In genomic region chr10:99874341-99875085, GRCh38 we compare ENCODE assay signal across 16 cellular contexts.
DNase-seq lines count a peak whose midpoint lies in the region; ATAC-seq and TF ChIP-seq lines count a peak whose summit lies in the region.
"Had no signal": no experiment of that assay in that cellular context is flagged by ENCODE, and none has a peak within 500 bp of the region (broad histone marks: within the 10 kb centered on the region; RNA-seq: fewer than 3 reads in every experiment).

No MANE protein-coding gene starts in this region.

- no peak for DNase-seq in GM23338 (ENCODE audit: low spot score)
- DNase-seq in HFFc6: no peak
- peak; percentile 38 for DNase-seq in endodermal cell
- DNase-seq in D341Med (ENCODE audit: low spot score): no peak
- DNase-seq in NCI-H2107 (lab: John Stamatoyannopoulos, UW): no peak
- DNase-seq in activated naive CD4-positive, alpha-beta T cell treated with anti-CD3 and anti-CD28 coated beads, Interleukin-2, amount 50 U/mL, for 72 hours (ENCODE audit: low spot score in 2 of 2): no peak
- DNase-seq: DMS 273 treated with DMSO at 0.1 percent for 48 hours, H7, NCI-H1436, NCI-H2029 treated with DMSO at 0.1 percent for 48 hours, NCI-H345, NCI-H526 treated with DMSO at 0.1 percent for 48 hours had no signal

- no peaks in the 10 kb centered on the region for H3K27me3 ChIP-seq in GM23338 (ENCODE audit: insufficient read depth)
- no peaks in the 10 kb centered on the region for H3K27me3 ChIP-seq in endodermal cell (ENCODE audit: control insufficient read depth, insufficient read depth, low read length, poor library complexity, severe bottlenecking)
- no peaks in the 10 kb centered on the region for H3K27me3 ChIP-seq in parathyroid adenoma (ENCODE audit: control insufficient read depth, insufficient read depth, low read length)
- H3K27me3 ChIP-seq: BLaER1 had no signal

- H3K4me2 ChIP-seq in GM23338: no peak overlapping the region
- H3K4me2 ChIP-seq in parathyroid adenoma (ENCODE audit: low read length): peak overlapping the region; percentile 19
- H3K4me2 ChIP-seq: BLaER1 had no signal

- H3K27ac ChIP-seq in GM23338 (ENCODE audit: low read depth): peak overlapping the region; percentile 79
- H3K27ac ChIP-seq in endodermal cell (ENCODE audit: low read depth, low read length): no peak overlapping the region
- H3K27ac ChIP-seq in parathyroid adenoma: peak overlapping the region; percentile 83
- H3K27ac ChIP-seq: BLaER1, SK-N-MC had no signal

- H3F3A ChIP-seq in GM23338 (replicated peaks; ENCODE audit: low read depth): peaks cover 33% of the 10 kb centered on the region

- H3K36me3 Mint-ChIP-seq in GM23338 (ENCODE audit: low read depth): peaks cover 43% of the 10 kb centered on the region
- peaks cover 59% of the 10 kb centered on the region for H3K36me3 Mint-ChIP-seq in HFFc6 (ENCODE audit: low read depth)
- peaks cover 48% of the 10 kb centered on the region for H3K36me3 Mint-ChIP-seq in endodermal cell (ENCODE audit: low read depth)
- H3K36me3 Mint-ChIP-seq in activated naive CD4-positive, alpha-beta T cell treated with anti-CD3 and anti-CD28 coated beads, Interleukin-2, amount 50 U/mL, for 72 hours: peaks cover 12 to 30% of the 10 kb centered on the region in 2 donors

- peak; percentile 14; the same call in 2 of the 3 replicates for ATAC-seq in GM23338
- no peak for ATAC-seq in activated naive CD4-positive, alpha-beta T cell treated with anti-CD3 and anti-CD28 coated beads, Interleukin-2, amount 50 U/mL, for 72 hours

- peaks cover 6% of the 10 kb centered on the region for H3K27me3 Mint-ChIP-seq in GM23338 (ENCODE audit: insufficient read depth, low read depth, poor library complexity)
- peaks cover 22% of the 10 kb centered on the region for H3K27me3 Mint-ChIP-seq in HFFc6 (ENCODE audit: insufficient read depth)
- H3K27me3 Mint-ChIP-seq in endodermal cell (ENCODE audit: insufficient read depth): no peaks in the 10 kb centered on the region

- H3K27ac Mint-ChIP-seq in GM23338: no peak overlapping the region; the same call in 1 of the 2 replicates
- H3K27ac Mint-ChIP-seq in HFFc6: 0 out of 2 replicates have a peak overlapping the region, but pooled peaks have one; percentile 3
- no peak overlapping the region for H3K27ac Mint-ChIP-seq in endodermal cell
- no peak overlapping the region for H3K27ac Mint-ChIP-seq in activated naive CD4-positive, alpha-beta T cell treated with anti-CD3 and anti-CD28 coated beads, Interleukin-2, amount 50 U/mL, for 72 hours
- H3K27ac Mint-ChIP-seq: IgD-negative memory B cell had no signal

- H3K4me1 ChIP-seq in GM23338 (ENCODE audit: insufficient read depth) (no peaks in the 10 kb centered on the region), endodermal cell (ENCODE audit: control insufficient read depth, insufficient read depth, low read length) (peaks cover 6% of the 10 kb centered on the region), parathyroid adenoma (peaks cover 79% of the 10 kb centered on the region)
- H3K4me1 ChIP-seq: BLaER1 had no signal

- no peak overlapping the region for H2AFZ ChIP-seq in GM23338
- H2AFZ ChIP-seq in parathyroid adenoma: no peak overlapping the region

- H3K9me3 Mint-ChIP-seq in GM23338: no peaks in the 10 kb centered on the region
- H3K9me3 Mint-ChIP-seq in HFFc6: no peaks in the 10 kb centered on the region
- no peaks in the 10 kb centered on the region for H3K9me3 Mint-ChIP-seq in endodermal cell
- no peaks in the 10 kb centered on the region for H3K9me3 Mint-ChIP-seq in activated naive CD4-positive, alpha-beta T cell treated with anti-CD3 and anti-CD28 coated beads, Interleukin-2, amount 50 U/mL, for 72 hours

- 94 to 95% methylated on average over 7 to 9 of the region's 9 CpGs for WGBS in endodermal cell (ENCODE audit: insufficient coverage in 1 of 2, insufficient read length in 1 of 2), 2 experiments

- H3K9me3 ChIP-seq in endodermal cell (ENCODE audit: control insufficient read depth, low read length): no peaks in the 10 kb centered on the region
- no peaks in the 10 kb centered on the region for H3K9me3 ChIP-seq in parathyroid adenoma (ENCODE audit: control insufficient read depth, low read length)
- H3K9me3 ChIP-seq: BLaER1 had no signal

- H3K4me3 ChIP-seq in GM23338: no peak overlapping the region
- no peak overlapping the region for H3K4me3 ChIP-seq in endodermal cell (ENCODE audit: low read length)
- no peak overlapping the region for H3K4me3 ChIP-seq in parathyroid adenoma (ENCODE audit: low read depth, low read length)
- H3K4me3 ChIP-seq: BLaER1, SK-N-MC had no signal

- H3K4me3 Mint-ChIP-seq in GM23338 (no peak overlapping the region), HFFc6 (no peak overlapping the region), endodermal cell (no peak overlapping the region)
- H3K4me3 Mint-ChIP-seq: IgD-negative memory B cell had no signal

- no peaks in the 10 kb centered on the region; the same call in 1 of the 3 replicates for H3K4me1 Mint-ChIP-seq in GM23338
- H3K4me1 Mint-ChIP-seq in HFFc6 (ENCODE audit: low read depth): peaks cover 43% of the 10 kb centered on the region
- peaks cover 7% of the 10 kb centered on the region for H3K4me1 Mint-ChIP-seq in endodermal cell

- no peak overlapping the region for H3K9ac ChIP-seq in endodermal cell (ENCODE audit: extremely low read depth, low read length, poor library complexity, severe bottlenecking)
- H3K9ac ChIP-seq in parathyroid adenoma: no peak overlapping the region
- H3K9ac ChIP-seq: BLaER1 had no signal

- peaks cover 3% of the 10 kb centered on the region for H4K20me1 ChIP-seq in GM23338 (replicated peaks; ENCODE audit: insufficient read depth)
- H4K20me1 ChIP-seq: BLaER1 had no signal

- no peaks in the 10 kb centered on the region for H3K9me2 ChIP-seq in GM23338 (ENCODE audit: insufficient read depth)

- TF ChIP-seq CTCF in GM23338 (conservative IDR thresholded peaks at IDR 0.05; ENCODE audit: low read depth in 2 of 2) (no peak), HFFc6 (IDR thresholded peaks at IDR 0.05) (no peak), endodermal cell (conservative IDR thresholded peaks at IDR 0.05) (no peak), parathyroid adenoma (IDR thresholded peaks at IDR 0.05) (no peak)

- H3K36me3 ChIP-seq in GM23338 (ENCODE audit: insufficient read depth) (peaks cover 42% of the 10 kb centered on the region), endodermal cell (ENCODE audit: control insufficient read depth, insufficient read depth, low read length) (peaks cover 52% of the 10 kb centered on the region), parathyroid adenoma (ENCODE audit: control insufficient read depth, insufficient read depth, low read length) (no peaks in the 10 kb centered on the region)

- H3K79me2 ChIP-seq in GM23338 (replicated peaks; ENCODE audit: insufficient read depth) (no peaks in the 10 kb centered on the region), parathyroid adenoma (no peaks in the 10 kb centered on the region)

TF ChIP-seq in GM23338, 12 proteins besides CTCF, POLR2A, EP300 and RAD21:
- TF ChIP-seq JUNB (IDR thresholded peaks at IDR 0.05; ENCODE audit: unreplicated experiment): no peak
- peak; percentile 58 for TF ChIP-seq POLR2AphosphoS5 (IDR thresholded peaks at IDR 0.05; ENCODE audit: low read depth)
- TF ChIP-seq STAT1 (IDR thresholded peaks at IDR 0.05; ENCODE audit: unreplicated experiment): no peak
